32 cellular contexts compared by ENCODE assay signal in genomic region chr1:6005276-6005917, GRCh38. TPM values are rescaled to one million over a fixed set of nuclear protein-coding genes. Genes with fewer than 3 reads are reported as not detected.
DNase-seq lines count a peak whose midpoint lies in the region; ATAC-seq, FAIRE-seq and TF ChIP-seq lines count a peak whose summit lies in the region.
"Had no signal": no experiment of that assay in that cellular context is flagged by ENCODE, and none has a peak within 500 bp of the region (broad histone marks: within the 10 kb centered on the region; RNA-seq: fewer than 3 reads in every experiment).

No MANE protein-coding gene starts in this region.

- TF ChIP-seq RAD21 in H1 (IDR thresholded peaks at IDR 0.05 in 1 of 2, conservative IDR thresholded peaks at IDR 0.05 in 1 of 2; ENCODE audit: low read depth in 2 of 2, low read length in 2 of 2), result peak; percentile 10 to 27; a peak in 1 of 4 replicates

- DNase-seq in Right ventricle myocardium superior, result peak; percentile 23
- DNase-seq in right atrium auricular region (ENCODE audit: low spot score), result no peak
- no peak for DNase-seq in H1 (ENCODE audit: low read depth in 1 of 2, low spot score in 2 of 2)
- no peak for DNase-seq in natural killer cell treated with Interleukin-12 subunit alpha and Interleukin-12 subunit beta and Interleukin-15 and Interleukin-18, amount 100 ng/mL, for 72 hours (ENCODE audit: low spot score)
- peak; percentile 34 to 50 for DNase-seq in aorta
- no peak for DNase-seq in stimulated activated CD4-positive, alpha-beta T cell treated with anti-CD3 and anti-CD28 coated beads, Interleukin-4, amount 100 ng/mL, for 1 hour
- no peak for DNase-seq in NOMO-1 treated with dmso at 0.1 percent for 144 hours (lab: John Stamatoyannopoulos, UW; ENCODE audit: unreplicated experiment)
- DNase-seq: activated CD4-positive, alpha-beta T cell treated with anti-CD3 and anti-CD28 coated beads for 4 hours; activated naive CD4-positive, alpha-beta T cell treated with anti-CD3 and anti-CD28 coated beads for 36 hours; activated T-cell treated with anti-CD3 and anti-CD28 coated beads, Interleukin-2, amount 50 U/mL, for 48 hours; amniotic stem cell; BE2C; DMS79; effector CD8-positive, alpha-beta T cell; erythroblast; HCEC 1CT; KBM-7; kidney glomerular epithelial cell; MG63; NCI-H2029; NCI-H226; NCI-H748 treated with DMSO at 0.1 percent for 48 hours; SK-N-SH; small intestine; stimulated activated CD4-positive, alpha-beta T cell treated with anti-CD3 and anti-CD28 coated beads, Interleukin-1b, Interleukin-23, amount 100 ng/mL, for 48 hours; T-helper 17 cell; trophoblast cell had no signal

- no peak overlapping the region for H2BK5ac ChIP-seq in H1 (ENCODE audit: low read depth, low read length)

- H3K27me3 ChIP-seq in right atrium auricular region (no peaks in the 10 kb centered on the region), H1 (replicated peaks in 1 of 4; ENCODE audit: control insufficient read depth in 3 of 4, extremely low read depth in 1 of 4, insufficient read depth in 3 of 4, low read length in 3 of 4) (no peaks in the 10 kb centered on the region), aorta (ENCODE audit: control insufficient read depth in 1 of 2, insufficient read depth in 2 of 2, low read length in 1 of 2) (no peaks in the 10 kb centered on the region)
- H3K27me3 ChIP-seq: BE2C, MG63 had no signal

- no peak overlapping the region for H3K14ac ChIP-seq in H1 (ENCODE audit: insufficient read length)

- peaks cover 16 to 32% of the 10 kb centered on the region in 2 donors for H3K4me1 Mint-ChIP-seq in natural killer cell treated with Interleukin-12 subunit alpha and Interleukin-12 subunit beta and Interleukin-15 and Interleukin-18, amount 100 ng/mL, for 72 hours (ENCODE audit: low read depth in 2 of 2)

- no peak overlapping the region for H2AK5ac ChIP-seq in H1 (ENCODE audit: low read depth, low read length)

- no peak overlapping the region for H2BK120ac ChIP-seq in H1 (replicated peaks; ENCODE audit: low read depth, low read length)

- H3K9ac ChIP-seq in H1 (replicated peaks in 1 of 4; ENCODE audit: extremely low read depth in 1 of 4, low read depth in 3 of 4, low read length in 3 of 4), result no peak overlapping the region
- H3K9ac ChIP-seq: SK-N-SH had no signal

- no peak for TF ChIP-seq EP300 in H1 (IDR thresholded peaks at IDR 0.05; ENCODE audit: borderline replicate concordance in 1 of 2, low read depth in 2 of 2, low read length in 2 of 2)

- H3K27ac ChIP-seq in right atrium auricular region, result no peak overlapping the region
- no peak overlapping the region for H3K27ac ChIP-seq in H1 (ENCODE audit: low read depth, low read length)
- no peak overlapping the region for H3K27ac ChIP-seq in aorta (ENCODE audit: low read depth in 1 of 2, low read length in 2 of 2)
- H3K27ac ChIP-seq: RWPE1 had no signal

- H3K4me1 ChIP-seq in right atrium auricular region (peaks cover 0 to 25% of the 10 kb centered on the region in 2 donors), H1 (replicated peaks in 1 of 4; ENCODE audit: control insufficient read depth in 3 of 4, insufficient read depth in 4 of 4, low read length in 3 of 4) (peaks cover 0 to 6% (median 4%) of the 10 kb centered on the region in 4 experiments; a peak in 4 of 7 replicates), aorta (ENCODE audit: control insufficient read depth in 1 of 2, insufficient read depth in 2 of 2, low read length in 2 of 2) (no peaks in the 10 kb centered on the region)

- H3K79me1 ChIP-seq in H1 (ENCODE audit: low read depth, low read length), result no peaks in the 10 kb centered on the region

- no peaks in the 10 kb centered on the region for H4K20me1 ChIP-seq in H1 (replicated peaks in 1 of 2; ENCODE audit: control insufficient read depth in 1 of 2, insufficient read depth in 2 of 2, low read length in 2 of 2)

- H3K4me3 ChIP-seq in right atrium auricular region, result no peak overlapping the region
- no peak overlapping the region for H3K4me3 ChIP-seq in H1 (ENCODE audit: extremely low read depth in 1 of 4, insufficient read depth in 2 of 4, low read depth in 3 of 4, low read length in 4 of 4)
- H3K4me3 ChIP-seq in aorta (ENCODE audit: low read length in 2 of 2), result no peak overlapping the region
- H3K4me3 ChIP-seq: MG63 had no signal

- no peak for TF ChIP-seq CTCF in right atrium auricular region (IDR thresholded peaks at IDR 0.05)
- no peak for TF ChIP-seq CTCF in H1 (IDR thresholded peaks at IDR 0.05; ENCODE audit: control extremely low read depth in 1 of 3, insufficient read depth in 1 of 3, low read depth in 1 of 3, low read length in 3 of 3)

- intact Hi-C loops in Right ventricle myocardium superior (cut with DNase I), result no loop called here
- intact Hi-C loops in aorta (cut with DNase I), result no loop called here

- no peak overlapping the region for H4K8ac ChIP-seq in H1 (ENCODE audit: extremely low read depth, insufficient read depth, low read length)

- POLR2A ChIA-PET in H1 (lab: Charles Lee; ENCODE audit: partially characterized antibody), result no interaction called here

- H3K4me2 ChIP-seq in H1 (ENCODE audit: insufficient read depth in 1 of 2, low read depth in 2 of 2, low read length in 2 of 2), result no peak overlapping the region
- H3K4me2 ChIP-seq: SK-N-SH had no signal

- H3K9me3 Mint-ChIP-seq in natural killer cell treated with Interleukin-12 subunit alpha and Interleukin-12 subunit beta and Interleukin-15 and Interleukin-18, amount 100 ng/mL, for 72 hours, result no peaks in the 10 kb centered on the region
- H3K9me3 Mint-ChIP-seq: activated naive CD4-positive, alpha-beta T cell treated with anti-CD3 and anti-CD28 coated beads for 36 hours had no signal

- H2BK20ac ChIP-seq in H1 (ENCODE audit: low read length), result no peak overlapping the region

- H3K23ac ChIP-seq in H1 (ENCODE audit: insufficient read length), result no peak overlapping the region

- H3K27ac Mint-ChIP-seq in natural killer cell treated with Interleukin-12 subunit alpha and Interleukin-12 subunit beta and Interleukin-15 and Interleukin-18, amount 100 ng/mL, for 72 hours, result no peak overlapping the region
- H3K27ac Mint-ChIP-seq: activated naive CD4-positive, alpha-beta T cell treated with anti-CD3 and anti-CD28 coated beads for 36 hours; T-helper 17 cell had no signal

- H4K5ac ChIP-seq in H1 (ENCODE audit: insufficient read length, low read depth, low read length), result no peak overlapping the region

- peak overlapping the region; percentile 30 for H3K4me3 Mint-ChIP-seq in natural killer cell treated with Interleukin-12 subunit alpha and Interleukin-12 subunit beta and Interleukin-15 and Interleukin-18, amount 100 ng/mL, for 72 hours
- H3K4me3 Mint-ChIP-seq: activated naive CD4-positive, alpha-beta T cell treated with anti-CD3 and anti-CD28 coated beads for 36 hours; T-helper 17 cell had no signal

- CTCF ChIA-PET in H1 (lab: Charles Lee; ENCODE audit: partially characterized antibody), result interaction anchor here (1.4 kb wide), 1 partner anchor 29 kb away, joined by 4 read pairs; no protein-coding TSS in a partner anchor

- WGBS in H1 (ENCODE audit: extremely low coverage in 1 of 2, insufficient coverage in 1 of 2, insufficient read length in 1 of 2, insufficient replicate concordance in 2 of 2, low coverage in 1 of 2, low lambda C conversion rate in 2 of 2, missing lambda C conversion rate in 1 of 2), 2 experiments, result 100% methylated on average over 3 of the region's 10 CpGs; no CpG with 5 or more reads in 1 of the 2 experiments
- WGBS in aorta, 2 donors, result 65 to 82% methylated on average over 5 to 10 of the region's 10 CpGs

- H4K91ac ChIP-seq in H1 (replicated peaks; ENCODE audit: insufficient read length, low read length), result no peak overlapping the region

- no peaks in the 10 kb centered on the region for H3K27me3 Mint-ChIP-seq in natural killer cell treated with Interleukin-12 subunit alpha and Interleukin-12 subunit beta and Interleukin-15 and Interleukin-18, amount 100 ng/mL, for 72 hours
- H3K27me3 Mint-ChIP-seq: T-helper 17 cell had no signal

- no peak for FAIRE-seq in H1 (lab: Jason Lieb, UNC)
- FAIRE-seq: colon, GM18507, HTR-8/SVneo, small intestine had no signal

- no peak overlapping the region for H3K18ac ChIP-seq in H1 (ENCODE audit: extremely low read depth, low read length)

- no peak overlapping the region for H3K4ac ChIP-seq in H1 (replicated peaks; ENCODE audit: insufficient read length, low read depth, low read length)

- H3K36me3 Mint-ChIP-seq in natural killer cell treated with Interleukin-12 subunit alpha and Interleukin-12 subunit beta and Interleukin-15 and Interleukin-18, amount 100 ng/mL, for 72 hours, result no peaks in the 10 kb centered on the region

- H3K36me3 ChIP-seq in right atrium auricular region (no peaks in the 10 kb centered on the region), H1 (ENCODE audit: control insufficient read depth in 2 of 4, insufficient read depth in 4 of 4, low read length in 3 of 4) (no peaks in the 10 kb centered on the region), aorta (ENCODE audit: control insufficient read depth in 1 of 2, insufficient read depth in 2 of 2, low read length in 1 of 2) (no peaks in the 10 kb centered on the region)
- H3K36me3 ChIP-seq: BE2C, MG63 had no signal

- H3K9me3 ChIP-seq in right atrium auricular region, result no peaks in the 10 kb centered on the region
- no peaks in the 10 kb centered on the region for H3K9me3 ChIP-seq in H1 (ENCODE audit: insufficient read depth in 2 of 2, low read depth in 1 of 2, low read length in 1 of 2)
- H3K9me3 ChIP-seq in aorta (ENCODE audit: control insufficient read depth, low read length), result no peaks in the 10 kb centered on the region
- H3K9me3 ChIP-seq: BE2C, MG63, SK-N-SH had no signal

- no peak overlapping the region for H2AFZ ChIP-seq in H1 (ENCODE audit: low read length)

- no peak overlapping the region for H2BK12ac ChIP-seq in H1 (ENCODE audit: low read depth, low read length)

- H3K23me2 ChIP-seq in H1 (ENCODE audit: low read depth, low read length), result no peaks in the 10 kb centered on the region

- no peaks in the 10 kb centered on the region for H3K79me2 ChIP-seq in H1 (ENCODE audit: control insufficient read depth in 1 of 2, insufficient read depth in 2 of 2, low read length in 2 of 2)

- H3K56ac ChIP-seq in H1 (replicated peaks; ENCODE audit: insufficient read length, low read depth, low read length), result no peak overlapping the region

- H2BK15ac ChIP-seq in H1 (ENCODE audit: low read length), result no peak overlapping the region

- ATAC-seq in Right ventricle myocardium superior (ENCODE audit: poor library complexity) (no peak), aorta (ENCODE audit: low FRiP score) (no peak), HG02678 (IDR thresholded peaks at IDR 0.05; ENCODE audit: unreplicated experiment) (no peak)
- no peak for ATAC-seq in natural killer cell treated with Interleukin-12 subunit alpha and Interleukin-12 subunit beta and Interleukin-15 and Interleukin-18, amount 100 ng/mL, for 72 hours
- ATAC-seq: T-helper 17 cell had no signal

- no peak for TF ChIP-seq POLR2A in H1 (IDR thresholded peaks at IDR 0.05; ENCODE audit: control extremely low read depth in 1 of 2, low read depth in 2 of 2, low read length in 2 of 2)

RNA-seq across cellular contexts. Expression of gene NPHP4, which starts 13.2 kb away (rescaled TPM):
- total RNA-seq in Right ventricle myocardium superior (4.3 TPM), right atrium auricular region (1 to 10 TPM; 3.0 to 4.3 TPM), aorta (10 to 100 TPM in 1 of 2 donors, 1 to 10 TPM in 1; 7.8 to 15.1 TPM)
- total RNA-seq in H1 (2021; fragmentation: NEBNext Ultra II Directional; extraction: Animal tissue kit (Norgen Biotek cat#: 25700)), result 13.6 and 14.0 TPM in 2 replicates
- polyA plus RNA-seq in H1 (2011; rRNA removed) (5.8 and 10.3 TPM in 2 replicates), aorta (1 to 10 TPM; 2.4 to 4.8 TPM)
- polyA plus RNA-seq in H1 (2011; cell fraction: cytosol; rRNA removed), result 7.2 TPM
- polyA plus RNA-seq in H1 (2011; cell fraction: nucleus; rRNA removed), result 37.6 TPM
- polyA plus RNA-seq in H1 (2012, experiment 1 of 2), result 8.5 to 11.5 TPM (median 11.0 TPM) in 4 replicates
- 5.8 TPM for polyA plus RNA-seq in H1 (2012, experiment 2 of 2)
- polyA plus RNA-seq in H1 (2013, experiment 1 of 2), result 4.3 TPM
- polyA plus RNA-seq in H1 (2013, experiment 2 of 2), result 3.9 TPM
- polyA minus RNA-seq in H1 (2011; rRNA and poly(A)+ RNA removed), result 8.3 and 8.4 TPM in 2 replicates
- polyA minus RNA-seq in H1 (2011; cell fraction: cytosol; rRNA and poly(A)+ RNA removed), result 8.1 TPM
- polyA minus RNA-seq in H1 (2011; cell fraction: nucleus; rRNA and poly(A)+ RNA removed), result 17.8 TPM
- total RNA-seq in natural killer cell treated with Interleukin-12 subunit alpha and Interleukin-12 subunit beta and Interleukin-15 and Interleukin-18, amount 100 ng/mL, for 72 hours, result 10 to 100 TPM; 27.6 to 58.5 TPM

RNA-seq across cellular contexts. Expression of gene KCNAB2, which starts 40.3 kb away (rescaled TPM):
- total RNA-seq in Right ventricle myocardium superior (21.2 TPM), right atrium auricular region (10 to 100 TPM in 1 of 2 donors, 1 to 10 TPM in 1; 9.3 to 14.3 TPM), aorta (10 to 100 TPM; 17.1 to 36.2 TPM)
- 7.0 and 7.1 TPM in 2 replicates for total RNA-seq in H1 (2021; fragmentation: NEBNext Ultra II Directional; extraction: Animal tissue kit (Norgen Biotek cat#: 25700))
- polyA plus RNA-seq in H1 (2011; rRNA removed) (4.5 and 6.2 TPM in 2 replicates), aorta (1 to 10 TPM; 5.5 to 6.6 TPM)
- polyA plus RNA-seq in H1 (2011; cell fraction: cytosol; rRNA removed), result 5.9 TPM
- 19.4 TPM for polyA plus RNA-seq in H1 (2011; cell fraction: nucleus; rRNA removed)
- polyA plus RNA-seq in H1 (2012, experiment 1 of 2), result 7.0 to 8.9 TPM (median 7.3 TPM) in 4 replicates
- polyA plus RNA-seq in H1 (2012, experiment 2 of 2), result 5.2 TPM
- polyA plus RNA-seq in H1 (2013, experiment 1 of 2), result 2.9 TPM
- 2.9 TPM for polyA plus RNA-seq in H1 (2013, experiment 2 of 2)
- polyA minus RNA-seq in H1 (2011; rRNA and poly(A)+ RNA removed), result 3.6 and 4.9 TPM in 2 replicates
- polyA minus RNA-seq in H1 (2011; cell fraction: cytosol; rRNA and poly(A)+ RNA removed), result 5.2 TPM
- polyA minus RNA-seq in H1 (2011; cell fraction: nucleus; rRNA and poly(A)+ RNA removed), result 6.5 TPM
- 100 to 1,000 TPM; 157 to 360 TPM for total RNA-seq in natural killer cell treated with Interleukin-12 subunit alpha and Interleukin-12 subunit beta and Interleukin-15 and Interleukin-18, amount 100 ng/mL, for 72 hours

Comparison
In these comparisons a context has a peak if more than half of its experiments do, and no peak if none do; other contexts are left out.
1. DNase-seq: peak in Right ventricle myocardium superior (single experiment) and aorta (2 of 2); none in right atrium auricular region (single experiment), H1 (0 of 2), natural killer cell treated with Interleukin-12 subunit alpha and Interleukin-12 subunit beta and Interleukin-15 and Interleukin-18, amount 100 ng/mL, for 72 hours (single experiment), stimulated activated CD4-positive, alpha-beta T cell treated with anti-CD3 and anti-CD28 coated beads, Interleukin-4, amount 100 ng/mL, for 1 hour (single experiment) and NOMO-1 treated with dmso at 0.1 percent for 144 hours (single experiment).